In the genomic region with DNA sequence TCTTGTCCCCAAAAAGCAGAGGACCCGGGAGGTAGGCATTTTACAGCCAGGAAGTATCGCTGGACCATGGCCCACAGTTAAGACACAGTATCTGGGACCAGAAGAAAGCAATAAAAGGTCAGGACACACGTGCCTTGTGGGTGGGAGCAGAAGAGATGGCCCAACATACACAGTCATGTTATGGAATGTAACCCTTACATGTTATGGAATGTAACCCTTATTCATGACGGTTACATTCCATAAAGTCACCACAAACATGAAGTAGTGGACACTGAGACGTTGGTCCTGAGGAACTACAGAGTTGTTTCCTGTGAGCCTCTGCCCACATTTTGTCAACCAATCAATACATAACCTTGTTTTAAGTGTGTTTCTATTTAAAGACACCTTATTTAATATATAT, we compare ENCODE assay signal across 6 cellular contexts.
"Had no signal": no experiment of that assay in that cellular context is flagged by ENCODE, and none has a peak within 500 bp of the region (broad histone marks: within the 10 kb centered on the region; RNA-seq: fewer than 3 reads in every experiment).

No MANE protein-coding gene starts in this region.

- H3K9ac ChIP-seq: GM23248 had no signal

- FAIRE-seq: HepG2 had no signal

- H3K36me3 ChIP-seq: HAP-1 had no signal

- H3K27ac ChIP-seq: GM23248 had no signal

- H3K9me3 ChIP-seq: HAP-1 had no signal

- H2AFZ ChIP-seq: GM23248 had no signal

- H3K4me1 ChIP-seq: HAP-1 had no signal

- DNase-seq: GM23248, GOT3, H7, KBM-7 had no signal

- H3K4me3 ChIP-seq: GM23248, HAP-1 had no signal
